32 cellular contexts compared by ENCODE assay signal in genomic region chr2:16476168-16476567, GRCh38.
"Had no signal": no experiment of that assay in that cellular context is flagged by ENCODE, and none has a peak within 500 bp of the region (broad histone marks: within the 10 kb centered on the region; RNA-seq: fewer than 3 reads in every experiment).

No MANE protein-coding gene starts in this region.

- H3K4me1 ChIP-seq: breast epithelium, Peyer's patch, SJSA1 had no signal

- DNase-seq: activated CD4-positive, alpha-beta T cell treated with anti-CD3 and anti-CD28 coated beads, Interleukin-2, amount 10 ng/mL, durations not matched to agents 24 days and 14 days; activated CD4-positive, alpha-beta T cell treated with anti-CD3 and anti-CD28 coated beads, Interleukin-2, amount 50 U/mL, for 4 hours; activated CD8-positive, alpha-beta T cell treated with anti-CD3 and anti-CD28 coated beads for 36 hours; activated effector memory CD4-positive, alpha-beta T cell treated with anti-CD3 and anti-CD28 coated beads, Interleukin-2, amount 50 U/mL, for 16 hours; activated naive CD4-positive, alpha-beta T cell; activated naive CD4-positive, alpha-beta T cell treated with anti-CD3 and anti-CD28 coated beads, Interleukin-2, amount 50 U/mL, for 16 hours; activated naive CD8-positive, alpha-beta T cell treated with anti-CD3 and anti-CD28 coated beads for 36 hours; activated T-cell treated with anti-CD3 and anti-CD28 coated beads, Interleukin-2, amount 50 U/mL, for 1 hour; activated T-cell treated with anti-CD3 and anti-CD28 coated beads, Interleukin-2, amount 50 U/mL, for 72 hours; amniotic stem cell; aorta; body of pancreas; cerebellar nuclear complex; NCI-H1092 treated with DMSO at 0.1 percent for 48 hours; NCI-H1417; NCI-H187 treated with DMSO at 0.1 percent for 48 hours; NCI-H2081; NCI-H446 treated with DMSO at 0.1 percent for 48 hours; NCI-H69; NK-92 treated with Interleukin-12 subunit alpha and Interleukin-12 subunit beta, amount 100 ng/mL, for 24 hours; PC-3; Peyer's patch; RPMI8226; SHP77 treated with DMSO at 0.1 percent for 48 hours; SK-N-SH had no signal

- H3K4me2 ChIP-seq: KMS-11, SK-N-SH had no signal

- H3K27ac Mint-ChIP-seq: activated CD4-positive, alpha-beta T cell treated with anti-CD3 and anti-CD28 coated beads, Interleukin-2, amount 10 ng/mL, durations not matched to agents 24 days and 14 days; activated CD8-positive, alpha-beta T cell treated with anti-CD3 and anti-CD28 coated beads for 36 hours; activated naive CD8-positive, alpha-beta T cell treated with anti-CD3 and anti-CD28 coated beads for 36 hours; activated T-cell treated with anti-CD3 and anti-CD28 coated beads, Interleukin-2, amount 50 U/mL, for 72 hours; activated T-helper 17 cell treated with anti-CD3 and anti-CD28 coated beads, Interleukin-2, amount 50 U/mL, for 72 hours; T-helper 1 cell treated with Interleukin-12 subunit alpha and Interleukin-12 subunit beta and Interleukin-4 antibody, amounts not matched to agents 30 μg/mL and 1 μg/mL, for 36 hours; T-helper 2 cell treated with Interferon-gamma antibody and Interleukin-4, amounts not matched to agents 5 μg/mL and 100 μg/mL, for 36 hours had no signal

- H3K9me3 ChIP-seq: body of pancreas, breast epithelium, Peyer's patch, SJSA1, SK-N-SH had no signal

- ATAC-seq: activated CD8-positive, alpha-beta T cell treated with anti-CD3 and anti-CD28 coated beads for 36 hours; activated T-cell treated with anti-CD3 and anti-CD28 coated beads, Interleukin-2, amount 50 U/mL, for 72 hours; activated T-helper 17 cell treated with anti-CD3 and anti-CD28 coated beads, Interleukin-2, amount 50 U/mL, for 72 hours; body of pancreas; PC-3 had no signal

- H3K4me1 Mint-ChIP-seq: activated CD4-positive, alpha-beta T cell treated with anti-CD3 and anti-CD28 coated beads, Interleukin-2, amount 10 ng/mL, durations not matched to agents 24 days and 14 days; activated T-helper 17 cell treated with anti-CD3 and anti-CD28 coated beads, Interleukin-2, amount 50 U/mL, for 72 hours had no signal

- H3K27ac ChIP-seq: body of pancreas, breast epithelium, KMS-11, Peyer's patch, SJSA1 had no signal

- H3K36me3 ChIP-seq: breast epithelium, Peyer's patch, SJSA1 had no signal

- FAIRE-seq: TTC549 had no signal

- H3K9me3 Mint-ChIP-seq: activated CD4-positive, alpha-beta T cell treated with anti-CD3 and anti-CD28 coated beads, Interleukin-2, amount 10 ng/mL, durations not matched to agents 24 days and 14 days; activated CD8-positive, alpha-beta T cell treated with anti-CD3 and anti-CD28 coated beads for 36 hours; activated naive CD8-positive, alpha-beta T cell treated with anti-CD3 and anti-CD28 coated beads for 36 hours; activated T-cell treated with anti-CD3 and anti-CD28 coated beads, Interleukin-2, amount 50 U/mL, for 72 hours; activated T-helper 17 cell treated with anti-CD3 and anti-CD28 coated beads, Interleukin-2, amount 50 U/mL, for 72 hours; T-helper 1 cell treated with Interleukin-12 subunit alpha and Interleukin-12 subunit beta and Interleukin-4 antibody, amounts not matched to agents 30 μg/mL and 1 μg/mL, for 36 hours; T-helper 2 cell treated with Interferon-gamma antibody and Interleukin-4, amounts not matched to agents 5 μg/mL and 100 μg/mL, for 36 hours had no signal

- H3K27me3 ChIP-seq: body of pancreas, breast epithelium, Peyer's patch, SJSA1 had no signal

- H3K9ac ChIP-seq: KMS-11, SK-N-SH had no signal

- H3K36me3 Mint-ChIP-seq: activated naive CD8-positive, alpha-beta T cell treated with anti-CD3 and anti-CD28 coated beads for 36 hours had no signal

- H3K4me3 ChIP-seq: body of pancreas, breast epithelium, Peyer's patch, SJSA1 had no signal

- H3K4me3 Mint-ChIP-seq: activated CD4-positive, alpha-beta T cell treated with anti-CD3 and anti-CD28 coated beads, Interleukin-2, amount 10 ng/mL, durations not matched to agents 24 days and 14 days; activated CD8-positive, alpha-beta T cell treated with anti-CD3 and anti-CD28 coated beads for 36 hours; activated naive CD8-positive, alpha-beta T cell treated with anti-CD3 and anti-CD28 coated beads for 36 hours; activated T-cell treated with anti-CD3 and anti-CD28 coated beads, Interleukin-2, amount 50 U/mL, for 72 hours; activated T-helper 17 cell treated with anti-CD3 and anti-CD28 coated beads, Interleukin-2, amount 50 U/mL, for 72 hours; T-helper 1 cell treated with Interleukin-12 subunit alpha and Interleukin-12 subunit beta and Interleukin-4 antibody, amounts not matched to agents 30 μg/mL and 1 μg/mL, for 36 hours; T-helper 2 cell treated with Interferon-gamma antibody and Interleukin-4, amounts not matched to agents 5 μg/mL and 100 μg/mL, for 36 hours had no signal
